In the genomic region with DNA sequence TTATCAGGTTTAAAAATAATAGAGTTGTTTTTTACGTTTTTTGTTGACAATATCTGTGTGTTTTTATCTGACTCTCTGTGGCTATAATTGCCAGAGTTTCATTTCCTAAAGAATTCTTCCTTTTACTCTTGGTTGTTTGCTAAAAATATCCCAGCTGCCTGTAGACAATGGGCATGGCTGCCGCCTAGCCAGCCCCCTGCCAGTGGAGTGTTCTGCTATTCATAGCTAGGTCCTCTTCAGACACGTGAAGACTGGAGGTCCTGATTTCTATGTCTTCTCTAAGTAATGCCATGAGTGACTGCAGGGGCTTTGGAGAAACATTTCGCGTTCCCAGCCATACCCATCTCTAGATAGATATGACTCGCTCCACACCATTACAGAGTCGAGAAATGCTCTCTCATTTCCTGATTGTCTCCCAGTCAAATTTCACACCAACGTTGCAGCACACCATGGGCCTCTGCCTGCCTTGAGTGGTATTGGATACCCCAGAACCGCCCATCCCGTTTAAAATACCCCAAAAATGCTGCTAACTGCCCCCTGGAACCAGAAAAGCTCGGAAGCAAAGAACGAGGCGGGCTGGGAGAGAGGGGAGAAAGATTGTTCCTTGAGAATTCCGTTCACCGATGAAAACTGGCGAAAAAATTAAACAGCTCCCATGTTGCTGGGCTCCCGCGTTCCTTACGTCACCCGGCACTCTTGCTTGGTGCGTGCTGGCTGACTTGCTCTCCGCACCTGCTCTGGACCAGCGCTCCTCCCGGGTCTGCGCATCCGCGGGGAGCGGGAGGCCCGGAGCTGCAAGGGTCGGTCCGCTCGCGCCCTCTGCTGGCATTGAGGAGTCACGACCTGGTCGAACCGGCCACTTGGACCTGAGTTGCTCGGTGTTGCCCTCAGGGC, we compare ENCODE assay signal across 8 cellular contexts.
DNase-seq lines count a peak whose midpoint lies in the region; ATAC-seq lines count a peak whose summit lies in the region.

No MANE protein-coding gene starts in this region.

- no peak overlapping the region for H3K27ac Mint-ChIP-seq in activated CD4-positive, alpha-beta memory T cell treated with anti-CD3 and anti-CD28 coated beads for 36 hours

- ATAC-seq in HG03354 (IDR thresholded peaks at IDR 0.05; ENCODE audit: poor library complexity, severe bottlenecking, unreplicated experiment) (peak; percentile 72), HG03135 (IDR thresholded peaks at IDR 0.05; ENCODE audit: unreplicated experiment) (no peak)

- no peaks in the 10 kb centered on the region for H3K9me3 Mint-ChIP-seq in activated CD4-positive, alpha-beta memory T cell treated with anti-CD3 and anti-CD28 coated beads for 36 hours

- H3K4me3 Mint-ChIP-seq in activated CD4-positive, alpha-beta memory T cell treated with anti-CD3 and anti-CD28 coated beads for 36 hours: peak overlapping the region; percentile 23

- peaks cover 7% of the 10 kb centered on the region for H3K4me1 Mint-ChIP-seq in activated CD4-positive, alpha-beta memory T cell treated with anti-CD3 and anti-CD28 coated beads for 36 hours (ENCODE audit: low read depth)

- H3K36me3 Mint-ChIP-seq in activated CD4-positive, alpha-beta memory T cell treated with anti-CD3 and anti-CD28 coated beads for 36 hours: no peaks in the 10 kb centered on the region

- DNase-seq in GM03348 (ENCODE audit: low spot score): peak; percentile 90
- peak; percentile 22 for DNase-seq in NCI-H524 treated with DMSO at 0.1 percent for 48 hours (lab: John Stamatoyannopoulos, UW)
- DNase-seq in activated CD4-positive, alpha-beta memory T cell treated with anti-CD3 and anti-CD28 coated beads for 36 hours: peak; percentile 79
- DNase-seq in effector CD4-positive, alpha-beta T cell: peak; percentile 25
- peak; percentile 58 to 76 for DNase-seq in lung microvascular endothelial cell (ENCODE audit: low read depth in 2 of 2)
- peak; percentile 11 for DNase-seq in stimulated activated CD8-positive, alpha-beta memory T cell treated with anti-CD3 and anti-CD28 coated beads, Interleukin-15, amount 100 ng/mL, for 1 hour (ENCODE audit: low read depth)

- H3K27me3 Mint-ChIP-seq in activated CD4-positive, alpha-beta memory T cell treated with anti-CD3 and anti-CD28 coated beads for 36 hours: peaks cover 25% of the 10 kb centered on the region

- CTCF ChIA-PET in activated CD4-positive, alpha-beta memory T cell treated with anti-CD3 and anti-CD28 coated beads for 36 hours (lab: Charles Lee): interaction anchor here (0.6 to 1.6 kb wide), 6 partner anchors 8 to 1550 kb away, joined by 3 to 6 read pairs (median 4); no protein-coding TSS in a partner anchor

- intact Hi-C loops in activated CD4-positive, alpha-beta memory T cell treated with anti-CD3 and anti-CD28 coated beads for 36 hours (cut with micrococcal nuclease): loop anchor here (5.0 kb wide), 1 partner anchor 926 kb away; no protein-coding TSS in a partner anchor

- POLR2A ChIA-PET in activated CD4-positive, alpha-beta memory T cell treated with anti-CD3 and anti-CD28 coated beads for 36 hours (lab: Charles Lee): no interaction called here

Comparison
In these comparisons a context has a peak if more than half of its experiments do, and no peak if none do; other contexts are left out.
1. DNase-seq: peak in every context shown above with its lines; median percentile 90 in GM03348; 79 in activated CD4-positive, alpha-beta memory T cell treated with anti-CD3 and anti-CD28 coated beads for 36 hours; 67 in lung microvascular endothelial cell; 25 in effector CD4-positive, alpha-beta T cell; 22 in NCI-H524 treated with DMSO at 0.1 percent for 48 hours; 11 in stimulated activated CD8-positive, alpha-beta memory T cell treated with anti-CD3 and anti-CD28 coated beads, Interleukin-15, amount 100 ng/mL, for 1 hour.